In genomic region chr2:99900589-99900988, GRCh38 we compare ENCODE assay signal across 27 cellular contexts.
DNase-seq lines count a peak whose midpoint lies in the region; ATAC-seq and TF ChIP-seq lines count a peak whose summit lies in the region.
"Had no signal": no experiment of that assay in that cellular context is flagged by ENCODE, and none has a peak within 500 bp of the region (broad histone marks: within the 10 kb centered on the region; RNA-seq: fewer than 3 reads in every experiment).

No MANE protein-coding gene starts in this region.

- no peak overlapping the region for H3K4me3 Mint-ChIP-seq in glutamatergic neuron (ENCODE audit: unreplicated experiment)
- H3K4me3 Mint-ChIP-seq in stimulated activated naive B cell treated with anti-CD40 and anti-IgM and Interleukin-4, amounts not matched to agents 10 μg/mL and 1 μg/mL and 100 μg/mL, for 72 hours: no peak overlapping the region
- H3K4me3 Mint-ChIP-seq: activated naive CD4-positive, alpha-beta T cell treated with anti-CD3 and anti-CD28 coated beads, Interleukin-2, amount 50 U/mL, for 24 hours; activated T-helper 17 cell treated with anti-CD3 and anti-CD28 coated beads, Interleukin-2, amount 50 U/mL, for 72 hours; CD4-positive, alpha-beta memory T cell; central memory CD8-positive, alpha-beta T cell; HFFc6; stimulated activated memory B cell treated with anti-CD40 and anti-IgM and Interleukin-4, amounts not matched to agents 10 μg/mL and 1 μg/mL and 100 μg/mL, for 72 hours; WTC11 had no signal

- peaks cover 33% of the 10 kb centered on the region for H3K4me1 Mint-ChIP-seq in glutamatergic neuron (ENCODE audit: low read depth, unreplicated experiment)
- H3K4me1 Mint-ChIP-seq in stimulated activated naive B cell treated with anti-CD40 and anti-IgM and Interleukin-4, amounts not matched to agents 10 μg/mL and 1 μg/mL and 100 μg/mL, for 72 hours: peaks cover 38 to 42% of the 10 kb centered on the region in 2 donors
- H3K4me1 Mint-ChIP-seq: activated naive CD4-positive, alpha-beta T cell treated with anti-CD3 and anti-CD28 coated beads, Interleukin-2, amount 50 U/mL, for 24 hours; activated T-helper 17 cell treated with anti-CD3 and anti-CD28 coated beads, Interleukin-2, amount 50 U/mL, for 72 hours; central memory CD8-positive, alpha-beta T cell had no signal

- peak overlapping the region; percentile 40 for H3K27ac Mint-ChIP-seq in glutamatergic neuron (ENCODE audit: unreplicated experiment)
- peak overlapping the region; percentile 59 for H3K27ac Mint-ChIP-seq in stimulated activated naive B cell treated with anti-CD40 and anti-IgM and Interleukin-4, amounts not matched to agents 10 μg/mL and 1 μg/mL and 100 μg/mL, for 72 hours
- H3K27ac Mint-ChIP-seq: activated naive CD4-positive, alpha-beta T cell treated with anti-CD3 and anti-CD28 coated beads, Interleukin-2, amount 50 U/mL, for 24 hours; activated T-helper 17 cell treated with anti-CD3 and anti-CD28 coated beads, Interleukin-2, amount 50 U/mL, for 72 hours; CD4-positive, alpha-beta memory T cell; HFFc6; stimulated activated memory B cell treated with anti-CD40 and anti-IgM and Interleukin-4, amounts not matched to agents 10 μg/mL and 1 μg/mL and 100 μg/mL, for 72 hours; WTC11 had no signal

- H3K27me3 Mint-ChIP-seq in glutamatergic neuron (ENCODE audit: unreplicated experiment): peaks cover 9% of the 10 kb centered on the region
- no peaks in the 10 kb centered on the region for H3K27me3 Mint-ChIP-seq in stimulated activated naive B cell treated with anti-CD40 and anti-IgM and Interleukin-4, amounts not matched to agents 10 μg/mL and 1 μg/mL and 100 μg/mL, for 72 hours
- H3K27me3 Mint-ChIP-seq: activated naive CD4-positive, alpha-beta T cell treated with anti-CD3 and anti-CD28 coated beads, Interleukin-2, amount 50 U/mL, for 24 hours; central memory CD8-positive, alpha-beta T cell; stimulated activated memory B cell treated with anti-CD40 and anti-IgM and Interleukin-4, amounts not matched to agents 10 μg/mL and 1 μg/mL and 100 μg/mL, for 72 hours had no signal

- peak; percentile 27 for ATAC-seq in left lobe of liver
- no peak for ATAC-seq in stimulated activated naive B cell treated with anti-CD40 and anti-IgM and Interleukin-4, amounts not matched to agents 10 μg/mL and 1 μg/mL and 100 μg/mL, for 72 hours (replicated peaks)
- ATAC-seq: activated T-helper 17 cell treated with anti-CD3 and anti-CD28 coated beads, Interleukin-2, amount 50 U/mL, for 72 hours; foreskin keratinocyte; PC-3; stimulated activated memory B cell treated with anti-CD40 and anti-IgM and Interleukin-4, amounts not matched to agents 10 μg/mL and 1 μg/mL and 100 μg/mL, for 72 hours; WTC11 had no signal

- H3K36me3 Mint-ChIP-seq in glutamatergic neuron (ENCODE audit: unreplicated experiment): no peaks in the 10 kb centered on the region
- peaks cover 23 to 49% of the 10 kb centered on the region in 2 donors for H3K36me3 Mint-ChIP-seq in stimulated activated naive B cell treated with anti-CD40 and anti-IgM and Interleukin-4, amounts not matched to agents 10 μg/mL and 1 μg/mL and 100 μg/mL, for 72 hours
- H3K36me3 Mint-ChIP-seq: activated naive CD4-positive, alpha-beta T cell treated with anti-CD3 and anti-CD28 coated beads, Interleukin-2, amount 50 U/mL, for 24 hours; CD4-positive, alpha-beta memory T cell; WTC11 had no signal

- DNase-seq in anterior cingulate cortex (lab: John Stamatoyannopoulos, UW) (peak in 36 of 58 donors; percentile 3 to 78 (median 38)), glutamatergic neuron (no peak), left lobe of liver (ENCODE audit: low spot score) (no peak), T1000 (lab: John Stamatoyannopoulos, UW) (no peak)
- no peak for DNase-seq in stimulated activated naive B cell treated with anti-CD40 and anti-IgM and Interleukin-4, amounts not matched to agents 10 μg/mL and 1 μg/mL and 100 μg/mL, for 72 hours
- no peak for DNase-seq in activated T-cell treated with anti-CD3 and anti-CD28 coated beads, Interleukin-2, amount 50 U/mL, for 1 hour
- DNase-seq in stimulated activated CD4-positive, alpha-beta T cell treated with anti-CD3 and anti-CD28 coated beads, Interleukin-15, amount 100 ng/mL, for 24 hours: no peak
- DNase-seq: activated CD4-positive, alpha-beta T cell treated with anti-CD3 and anti-CD28 coated beads, Interleukin-2, amount 50 U/mL, for 4 hours; activated CD8-positive, alpha-beta memory T cell treated with anti-CD3 and anti-CD28 coated beads, Interleukin-2, amount 50 U/mL, for 4 hours; CD4-positive, alpha-beta memory T cell; foreskin keratinocyte; HFFc6; KBM-7; mammary epithelial cell; MM.1S; NCI-H1436 treated with DMSO at 0.1 percent for 48 hours; NCI-H510A; PC-3; SHP77; spleen; stimulated activated CD4-positive, alpha-beta T cell treated with anti-CD3 and anti-CD28 coated beads, Interleukin-4, amount 100 ng/mL, for 1 hour; uterus had no signal

- no peak for TF ChIP-seq CTCF in glutamatergic neuron (IDR thresholded peaks at IDR 0.05; ENCODE audit: partially characterized antibody, unreplicated experiment)

- H3K9me3 Mint-ChIP-seq in glutamatergic neuron (ENCODE audit: unreplicated experiment): peaks cover 8% of the 10 kb centered on the region
- H3K9me3 Mint-ChIP-seq in stimulated activated naive B cell treated with anti-CD40 and anti-IgM and Interleukin-4, amounts not matched to agents 10 μg/mL and 1 μg/mL and 100 μg/mL, for 72 hours: no peaks in the 10 kb centered on the region
- H3K9me3 Mint-ChIP-seq: activated naive CD4-positive, alpha-beta T cell treated with anti-CD3 and anti-CD28 coated beads, Interleukin-2, amount 50 U/mL, for 24 hours; activated T-helper 17 cell treated with anti-CD3 and anti-CD28 coated beads, Interleukin-2, amount 50 U/mL, for 72 hours; CD4-positive, alpha-beta memory T cell; central memory CD8-positive, alpha-beta T cell; HFFc6; stimulated activated memory B cell treated with anti-CD40 and anti-IgM and Interleukin-4, amounts not matched to agents 10 μg/mL and 1 μg/mL and 100 μg/mL, for 72 hours; WTC11 had no signal

Comparison
In these comparisons a context has a peak if more than half of its experiments do, and no peak if none do; other contexts are left out.
1. DNase-seq: peak in anterior cingulate cortex (36 of 58); none in glutamatergic neuron (single experiment), left lobe of liver (single experiment), stimulated activated naive B cell treated with anti-CD40 and anti-IgM and Interleukin-4, amounts not matched to agents 10 μg/mL and 1 μg/mL and 100 μg/mL, for 72 hours (single experiment), T1000 (single experiment), activated T-cell treated with anti-CD3 and anti-CD28 coated beads, Interleukin-2, amount 50 U/mL, for 1 hour (single experiment) and stimulated activated CD4-positive, alpha-beta T cell treated with anti-CD3 and anti-CD28 coated beads, Interleukin-15, amount 100 ng/mL, for 24 hours (single experiment).